In genomic region chr7:137878333-137878961, GRCh38 we compare ENCODE assay signal across 9 cellular contexts. TPM values are rescaled to one million over a fixed set of nuclear protein-coding genes. Genes with fewer than 3 reads are reported as not detected.
DNase-seq lines count a peak whose midpoint lies in the region; ATAC-seq and TF ChIP-seq lines count a peak whose summit lies in the region.
"Had no signal": no experiment of that assay in that cellular context is flagged by ENCODE, and none has a peak within 500 bp of the region (broad histone marks: within the 10 kb centered on the region; RNA-seq: fewer than 3 reads in every experiment).

No MANE protein-coding gene starts in this region.

- no peaks in the 10 kb centered on the region for H3K79me2 ChIP-seq in OCI-LY7 (ENCODE audit: insufficient read depth, low read depth, low read length)

- no peak overlapping the region for H3K27ac ChIP-seq in OCI-LY7 (ENCODE audit: low read depth, low read length, poor library complexity, severe bottlenecking)
- H3K27ac ChIP-seq in mucosa of rectum (ENCODE audit: low read depth in 2 of 2, low read length in 2 of 2): peak overlapping the region; percentile 30 to 44
- H3K27ac ChIP-seq in transverse colon: peak overlapping the region; percentile 13 to 78 (median 62)

- no peaks in the 10 kb centered on the region for H3K27me3 Mint-ChIP-seq in T-cell

- H3K36me3 ChIP-seq in OCI-LY7 (ENCODE audit: insufficient read depth, low read length) (peaks cover 70% of the 10 kb centered on the region), mucosa of rectum (ENCODE audit: control insufficient read depth in 2 of 2, insufficient read depth in 2 of 2, low read length in 2 of 2) (peaks cover 44 to 53% of the 10 kb centered on the region in 2 donors), transverse colon (peaks cover 0 to 38% (median 15%) of the 10 kb centered on the region in 4 donors)

- no peaks in the 10 kb centered on the region for H3K27me3 ChIP-seq in mucosa of rectum (ENCODE audit: control insufficient read depth in 2 of 2, insufficient read depth in 2 of 2, low read length in 2 of 2)
- no peaks in the 10 kb centered on the region for H3K27me3 ChIP-seq in transverse colon

- H3K4me2 ChIP-seq in OCI-LY7 (ENCODE audit: low read length): no peak overlapping the region

- no peak for TF ChIP-seq POLR2A in transverse colon (IDR thresholded peaks at IDR 0.05)

- TF ChIP-seq EP300 in transverse colon (IDR thresholded peaks at IDR 0.05; ENCODE audit: low read depth): no peak

- peaks cover 85% of the 10 kb centered on the region for H3K36me3 Mint-ChIP-seq in T-cell

- intact Hi-C loops in OCI-LY7 (cut with micrococcal nuclease; ENCODE audit: unreplicated experiment) (no loop called here), transverse colon (cut with DNase I; ENCODE audit: low total_unique reads) (no loop called here)

- H3K9ac ChIP-seq in mucosa of rectum (ENCODE audit: low read depth in 1 of 2, low read length in 2 of 2): no peak overlapping the region

- H3K9me3 ChIP-seq in OCI-LY7 (ENCODE audit: low read length): no peaks in the 10 kb centered on the region
- H3K9me3 ChIP-seq in mucosa of rectum (ENCODE audit: control insufficient read depth in 2 of 2, low read length in 2 of 2): no peaks in the 10 kb centered on the region
- no peaks in the 10 kb centered on the region for H3K9me3 ChIP-seq in transverse colon

- H4K20me1 ChIP-seq in OCI-LY7 (ENCODE audit: insufficient read depth, low read length): no peaks in the 10 kb centered on the region

- in situ Hi-C loops in transverse colon (cut with MboI; ENCODE audit: low pct_ligation_motif_present in 1 of 4, low pct_unique_long_range_greater_than_20kb in 1 of 4, low sequenced_read_pairs in 3 of 4): no loop called here

- CTCF ChIA-PET in OCI-LY7 (lab: Charles Lee; ENCODE audit: unreplicated experiment) (no interaction called here), T-cell (lab: Charles Lee) (no interaction called here)

- DNase-seq in OCI-LY7 (ENCODE audit: low spot score): no peak
- peak; percentile 55 for DNase-seq in transverse colon
- no peak for DNase-seq in T-cell
- no peak for DNase-seq in middle frontal gyrus (ENCODE audit: extremely low spot score, low spot score)
- DNase-seq in NCI-H2107 treated with DMSO at 0.1 percent for 48 hours (lab: John Stamatoyannopoulos, UW; ENCODE audit: unreplicated experiment): no peak
- DNase-seq: NCI-H1048 had no signal

- no peak overlapping the region for H2AFZ ChIP-seq in OCI-LY7 (ENCODE audit: low read length)

- no peaks in the 10 kb centered on the region for H3K4me1 ChIP-seq in OCI-LY7 (ENCODE audit: insufficient read depth, low read length, poor library complexity, severe bottlenecking)
- H3K4me1 ChIP-seq in mucosa of rectum (ENCODE audit: control insufficient read depth in 2 of 2, insufficient read depth in 2 of 2, low read length in 2 of 2): peaks cover 0 to 4% of the 10 kb centered on the region in 2 donors
- peaks cover 0 to 10% (median 6%) of the 10 kb centered on the region in 4 donors for H3K4me1 ChIP-seq in transverse colon

- H3K9me2 ChIP-seq in OCI-LY7 (ENCODE audit: insufficient read depth, low read length): no peaks in the 10 kb centered on the region

- TF ChIP-seq CTCF in OCI-LY7 (conservative IDR thresholded peaks at IDR 0.05; ENCODE audit: low read length) (no peak), transverse colon (IDR thresholded peaks at IDR 0.05) (no peak)

- WGBS in transverse colon (ENCODE audit: low coverage in 1 of 2), 2 donors: 67% methylated on average over 8 of the region's 8 CpGs; no CpG with 5 or more reads in 1 of the 2 donors

- TSS peak; percentile 18 for BruUV-seq in OCI-LY7 (replicated peaks; lab: Mats Ljungman, UMichigan)

- H3K4me1 Mint-ChIP-seq in T-cell: no peaks in the 10 kb centered on the region

- H3K4me3 Mint-ChIP-seq in T-cell: no peak overlapping the region

- H3K9me3 Mint-ChIP-seq in T-cell: no peaks in the 10 kb centered on the region

- ATAC-seq in esophagus mucosa (peak; percentile 40), T-cell (replicated peaks in 1 of 4) (no peak), HG02885 (IDR thresholded peaks at IDR 0.05; ENCODE audit: poor library complexity, unreplicated experiment) (no peak)

- POLR2A ChIA-PET in OCI-LY7 (lab: Charles Lee): interaction anchor here (0.7 kb wide), 1 partner anchor 802 kb away, joined by 3 read pairs; no protein-coding TSS in a partner anchor
- POLR2A ChIA-PET in T-cell (lab: Charles Lee): no interaction called here

- H3K27ac Mint-ChIP-seq in T-cell: no peak overlapping the region

- H3K4me3 ChIP-seq in OCI-LY7 (ENCODE audit: low read depth, low read length, poor library complexity, severe bottlenecking): no peak overlapping the region
- no peak overlapping the region for H3K4me3 ChIP-seq in mucosa of rectum (ENCODE audit: low read length in 2 of 2)
- no peak overlapping the region for H3K4me3 ChIP-seq in transverse colon

RNA-seq across cellular contexts. Expression of gene DGKI, which starts 31.7 kb away (rescaled TPM):
- not detected in 2 replicates for total RNA-seq in OCI-LY7 (2014; rRNA removed; shearing (Covaris generic))
- 0.46 and 0.55 TPM in 2 replicates for total RNA-seq in OCI-LY7 (2022)
- 0.20 TPM for total RNA-seq in esophagus mucosa
- total RNA-seq in transverse colon: 1 to 10 TPM in 1 of 4 donors, under 1 TPM in 2, not detected in 1; 0.64 to 1.2 (median 1.00) TPM
- not detected for total RNA-seq in T-cell
